13 cellular contexts compared by ENCODE assay signal in the genomic region with DNA sequence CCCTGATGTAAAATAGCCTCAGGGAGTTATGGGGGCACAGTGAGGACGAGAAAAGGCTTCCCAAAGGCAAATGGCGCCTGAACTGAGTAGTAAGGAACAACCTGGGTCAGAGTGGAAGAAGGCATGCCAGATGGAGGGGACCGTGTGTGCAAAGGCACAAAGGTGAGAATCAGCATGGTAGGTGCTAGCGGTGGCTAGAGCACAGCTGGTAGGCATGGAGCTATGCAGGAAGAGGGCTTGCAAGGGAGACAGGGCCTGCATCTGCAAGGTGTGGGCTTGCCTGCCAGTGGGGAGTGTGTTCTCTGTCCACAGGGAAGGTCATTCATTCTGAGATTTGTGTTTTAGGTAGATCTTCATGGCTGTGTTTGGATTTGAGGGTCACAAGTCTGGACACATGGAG. TPM values are rescaled to one million over a fixed set of nuclear protein-coding genes. Genes with fewer than 3 reads are reported as not detected.
DNase-seq lines count a peak whose midpoint lies in the region; ATAC-seq and TF ChIP-seq lines count a peak whose summit lies in the region.
"Had no signal": no experiment of that assay in that cellular context is flagged by ENCODE, and none has a peak within 500 bp of the region (broad histone marks: within the 10 kb centered on the region; RNA-seq: fewer than 3 reads in every experiment).

No MANE protein-coding gene starts in this region.

- peak; percentile 62 for ATAC-seq in GM23338
- ATAC-seq in stimulated activated naive CD8-positive, alpha-beta T cell treated with anti-CD3 and anti-CD28 coated beads, Interleukin-15, Interleukin-2, amounts not matched to agents 100 U/mL and 50 U/mL, for 24 hours, result no peak
- no peak for ATAC-seq in HG03025 (IDR thresholded peaks at IDR 0.05; ENCODE audit: low FRiP score, unreplicated experiment)

- H2AK5ac ChIP-seq in mesenchymal stem cell (ENCODE audit: low read length, severe bottlenecking), result peak overlapping the region; percentile 57

- H3K36me3 ChIP-seq in GM23338 (ENCODE audit: insufficient read depth) (no peaks in the 10 kb centered on the region), mesenchymal stem cell (ENCODE audit: control insufficient read depth in 1 of 2, insufficient read depth in 2 of 2, low read depth in 1 of 2, low read length in 2 of 2) (peaks cover 0 to 4% of the 10 kb centered on the region in 2 experiments), spleen (no peaks in the 10 kb centered on the region)
- H3K36me3 ChIP-seq: BLaER1 had no signal

- H4K91ac ChIP-seq in mesenchymal stem cell (ENCODE audit: low read length), result no peak overlapping the region

- H2BK12ac ChIP-seq in mesenchymal stem cell (ENCODE audit: low read length in 2 of 2), result no peak overlapping the region

- no peak overlapping the region for H3K4me2 ChIP-seq in GM23338
- no peak overlapping the region for H3K4me2 ChIP-seq in mesenchymal stem cell (ENCODE audit: low read length, poor library complexity, severe bottlenecking)
- H3K4me2 ChIP-seq: BLaER1 had no signal

- intact Hi-C loops in spleen (cut with DNase I; ENCODE audit: low total_unique reads), result no loop called here

- no peak overlapping the region for H3K18ac ChIP-seq in mesenchymal stem cell (ENCODE audit: low read depth in 1 of 2, low read length in 2 of 2)

- H2AFZ ChIP-seq in GM23338, result peak overlapping the region; percentile 52
- no peak overlapping the region for H2AFZ ChIP-seq in mesenchymal stem cell (ENCODE audit: low read depth, low read length)

- no peak for TF ChIP-seq CTCF in GM23338 (conservative IDR thresholded peaks at IDR 0.05; ENCODE audit: low read depth in 2 of 2)
- TF ChIP-seq CTCF in spleen (IDR thresholded peaks at IDR 0.05 in 8 of 11, conservative IDR thresholded peaks at IDR 0.05 in 3 of 11), result no peak

- H3K79me2 ChIP-seq in GM23338 (replicated peaks; ENCODE audit: insufficient read depth), result no peaks in the 10 kb centered on the region

- no peak for TF ChIP-seq POLR2A in spleen (IDR thresholded peaks at IDR 0.05)

- DNase-seq in GM23338 (ENCODE audit: low spot score) (no peak), caudate nucleus (lab: John Stamatoyannopoulos, UW) (no peak), mesenchymal stem cell (no peak), spleen (peak; percentile 23), midbrain (lab: John Stamatoyannopoulos, UW) (no peak)
- no peak for DNase-seq in stimulated activated naive CD8-positive, alpha-beta T cell treated with anti-CD3 and anti-CD28 coated beads, Interleukin-15, Interleukin-2, amounts not matched to agents 100 U/mL and 50 U/mL, for 24 hours
- DNase-seq: 8988T; AML-193; CD4-positive, CD25-positive, alpha-beta regulatory T cell; DMS53; GF-D8 had no signal

- no peaks in the 10 kb centered on the region for H3F3A ChIP-seq in GM23338 (replicated peaks; ENCODE audit: low read depth)

- peak overlapping the region in 1 of 2 experiments; percentile 19 for H3K14ac ChIP-seq in mesenchymal stem cell (ENCODE audit: low read length in 2 of 2)

- H3K9me3 ChIP-seq in mesenchymal stem cell (ENCODE audit: control insufficient read depth, low read length), result no peaks in the 10 kb centered on the region
- peaks cover 0 to 7% (median 0%) of the 10 kb centered on the region in 8 donors for H3K9me3 ChIP-seq in spleen

- no peak overlapping the region for H3K4ac ChIP-seq in mesenchymal stem cell (ENCODE audit: low read depth in 1 of 2, low read length in 2 of 2)

- no peaks in the 10 kb centered on the region for H3K27me3 ChIP-seq in GM23338 (ENCODE audit: insufficient read depth)
- no peaks in the 10 kb centered on the region for H3K27me3 ChIP-seq in mesenchymal stem cell (ENCODE audit: control insufficient read depth in 1 of 2, insufficient read depth in 1 of 2, low read length in 2 of 2)
- no peaks in the 10 kb centered on the region for H3K27me3 ChIP-seq in spleen (replicated peaks in 1 of 7)
- H3K27me3 ChIP-seq: BLaER1 had no signal

- no peak overlapping the region for H3K9ac ChIP-seq in mesenchymal stem cell (ENCODE audit: low read length)
- H3K9ac ChIP-seq: BLaER1 had no signal

- H2BK5ac ChIP-seq in mesenchymal stem cell (ENCODE audit: low read depth, low read length, poor library complexity, severe bottlenecking), result no peak overlapping the region

- 88% methylated on average over 4 of the region's 4 CpGs for WGBS in mesenchymal stem cell
- WGBS in spleen, 5 donors, result 84 to 94% (median 85%) methylated on average over 4 of the region's 4 CpGs

- H3K4me1 Mint-ChIP-seq in GM23338, result peaks cover 5% of the 10 kb centered on the region; the same call in 2 of the 3 replicates
- H3K4me1 Mint-ChIP-seq: CD4-positive, CD25-positive, alpha-beta regulatory T cell had no signal

- H3K4me1 ChIP-seq in GM23338 (ENCODE audit: insufficient read depth) (no peaks in the 10 kb centered on the region), mesenchymal stem cell (ENCODE audit: control insufficient read depth, insufficient read depth, low read depth, low read length) (peaks cover 13% of the 10 kb centered on the region), spleen (peaks cover 0 to 19% (median 8%) of the 10 kb centered on the region in 6 donors)

- H3K27me3 Mint-ChIP-seq in GM23338 (ENCODE audit: insufficient read depth, low read depth, poor library complexity), result peaks cover 3% of the 10 kb centered on the region

- no peaks in the 10 kb centered on the region for H3K9me2 ChIP-seq in GM23338 (ENCODE audit: insufficient read depth)

- H3K27ac ChIP-seq in GM23338 (ENCODE audit: low read depth), result no peak overlapping the region
- peak overlapping the region; percentile 72 for H3K27ac ChIP-seq in caudate nucleus (ENCODE audit: low read depth, low read length)
- no peak overlapping the region for H3K27ac ChIP-seq in mesenchymal stem cell (ENCODE audit: low read length, poor library complexity, severe bottlenecking)
- no peak overlapping the region for H3K27ac ChIP-seq in spleen
- H3K27ac ChIP-seq: BLaER1 had no signal

- no peak overlapping the region for H3K23ac ChIP-seq in mesenchymal stem cell (ENCODE audit: low read length in 2 of 2)

- no peak overlapping the region for H4K8ac ChIP-seq in mesenchymal stem cell (ENCODE audit: low read length)

- H3K36me3 Mint-ChIP-seq in GM23338 (ENCODE audit: low read depth), result peaks cover 11% of the 10 kb centered on the region; the same call in 2 of the 3 replicates
- H3K36me3 Mint-ChIP-seq: CD4-positive, CD25-positive, alpha-beta regulatory T cell had no signal

- no peaks in the 10 kb centered on the region for H3K79me1 ChIP-seq in mesenchymal stem cell (replicated peaks; ENCODE audit: low read length, poor library complexity, severe bottlenecking)

- H3K4me3 ChIP-seq in GM23338 (no peak overlapping the region), mesenchymal stem cell (ENCODE audit: insufficient read depth in 1 of 2, low read depth in 1 of 2, low read length in 2 of 2) (no peak overlapping the region), spleen (no peak overlapping the region)
- H3K4me3 ChIP-seq: BLaER1 had no signal

- H2BK120ac ChIP-seq in mesenchymal stem cell (ENCODE audit: low read depth, low read length), result no peak overlapping the region

- no peak overlapping the region for H3K27ac Mint-ChIP-seq in GM23338

- H3K4me3 Mint-ChIP-seq in GM23338, result no peak overlapping the region
- H3K4me3 Mint-ChIP-seq: CD4-positive, CD25-positive, alpha-beta regulatory T cell had no signal

- peaks cover 17% of the 10 kb centered on the region for H3K9me3 Mint-ChIP-seq in GM23338

- no peak overlapping the region for H2BK15ac ChIP-seq in mesenchymal stem cell (ENCODE audit: low read depth, poor library complexity, severe bottlenecking)

- no peaks in the 10 kb centered on the region for H4K20me1 ChIP-seq in GM23338 (replicated peaks; ENCODE audit: insufficient read depth)
- H4K20me1 ChIP-seq: BLaER1 had no signal

TF ChIP-seq in GM23338, 12 proteins besides CTCF, POLR2A, EP300 and RAD21:
- TF ChIP-seq, protein P1, sequence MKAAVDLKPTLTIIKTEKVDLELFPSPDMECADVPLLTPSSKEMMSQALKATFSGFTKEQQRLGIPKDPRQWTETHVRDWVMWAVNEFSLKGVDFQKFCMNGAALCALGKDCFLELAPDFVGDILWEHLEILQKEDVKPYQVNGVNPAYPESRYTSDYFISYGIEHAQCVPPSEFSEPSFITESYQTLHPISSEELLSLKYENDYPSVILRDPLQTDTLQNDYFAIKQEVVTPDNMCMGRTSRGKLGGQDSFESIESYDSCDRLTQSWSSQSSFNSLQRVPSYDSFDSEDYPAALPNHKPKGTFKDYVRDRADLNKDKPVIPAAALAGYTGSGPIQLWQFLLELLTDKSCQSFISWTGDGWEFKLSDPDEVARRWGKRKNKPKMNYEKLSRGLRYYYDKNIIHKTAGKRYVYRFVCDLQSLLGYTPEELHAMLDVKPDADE (IDR thresholded peaks at IDR 0.05), result no peak
- TF ChIP-seq JUNB (IDR thresholded peaks at IDR 0.05; ENCODE audit: unreplicated experiment), result no peak
TF ChIP-seq in GM23338: peak in this region for 0.

RNA-seq across cellular contexts. Expression of gene HSP90AA1, which starts 18.5 kb away (rescaled TPM):
- total RNA-seq in GM23338 (2014; rRNA removed; shearing (Covaris generic)), result 1,401 and 1,576 TPM in 2 replicates
- polyA plus RNA-seq in GM23338 (2016; fragmentation: Nextera tagmentation; extraction: Ambion mirVana), result 1,677 and 2,107 TPM in 2 replicates
- polyA plus RNA-seq in mesenchymal stem cell (2013, experiment 1 of 2), result 430 TPM
- 432 TPM for polyA plus RNA-seq in mesenchymal stem cell (2013, experiment 2 of 2)
- 100 to 1,000 TPM; 162 to 395 (median 240) TPM for total RNA-seq in spleen
- 100 to 1,000 TPM in 2 of 3 donors, 10 to 100 TPM in 1; 98.3 to 178 (median 139) TPM for polyA plus RNA-seq in spleen

RNA-seq across cellular contexts. Expression of gene WDR20, which starts 34.3 kb away (rescaled TPM):
- 21.0 and 24.6 TPM in 2 replicates for total RNA-seq in GM23338 (2014; rRNA removed; shearing (Covaris generic))
- 17.0 and 17.9 TPM in 2 replicates for polyA plus RNA-seq in GM23338 (2016; fragmentation: Nextera tagmentation; extraction: Ambion mirVana)
- polyA plus RNA-seq in mesenchymal stem cell (2013, experiment 1 of 2), result 12.6 TPM
- 12.4 TPM for polyA plus RNA-seq in mesenchymal stem cell (2013, experiment 2 of 2)
- total RNA-seq in spleen, result 10 to 100 TPM; 25.8 to 40.8 (median 30.1) TPM
- polyA plus RNA-seq in spleen, result 10 to 100 TPM in 1 of 3 donors, 1 to 10 TPM in 2; 8.7 to 11.1 (median 8.7) TPM
